Comparison of ENCODE assay signal across 1 cellular context in the genomic region with DNA sequence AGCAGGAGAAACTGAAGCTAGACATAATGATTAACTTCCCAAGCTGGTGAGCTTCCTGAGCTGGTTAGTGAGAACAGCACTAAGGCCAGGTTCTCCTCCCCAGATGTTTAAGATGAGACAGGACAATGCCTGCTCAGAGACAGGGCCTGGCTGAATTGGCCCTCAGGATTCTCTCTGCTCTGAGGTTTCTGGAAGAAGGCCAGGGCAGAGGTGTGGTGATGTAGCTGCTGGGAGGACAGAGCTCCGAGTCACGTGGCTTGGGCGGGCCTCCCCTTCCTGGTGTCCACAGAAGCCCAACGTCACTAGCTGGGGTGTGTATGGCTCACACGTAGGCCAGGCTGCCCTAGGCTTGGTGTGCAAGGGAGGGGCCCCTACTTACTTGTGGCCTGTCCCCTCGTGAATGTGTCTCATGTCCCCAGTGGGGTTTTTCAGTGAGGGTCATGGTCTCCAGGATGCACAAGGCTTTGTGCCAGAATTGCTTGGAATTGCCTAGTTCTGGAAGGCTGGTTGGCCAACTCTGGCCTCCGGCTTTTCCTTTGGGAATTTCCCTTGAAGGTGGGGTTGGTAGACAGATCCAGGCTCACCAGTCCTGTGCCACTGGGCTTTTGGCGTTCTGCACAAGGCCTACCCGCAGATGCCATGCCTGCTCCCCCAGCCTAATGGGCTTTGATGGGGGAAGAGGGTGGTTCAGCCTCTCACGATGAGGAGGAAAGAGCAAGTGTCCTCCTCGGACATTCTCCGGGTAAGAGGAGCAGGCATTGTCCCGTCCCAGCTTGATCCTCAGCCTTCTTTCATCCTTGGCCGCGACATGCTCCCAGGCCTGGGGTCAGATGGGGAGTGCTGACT.
TF ChIP-seq lines count a peak whose summit lies in the region.

No MANE protein-coding gene starts in this region.

TF ChIP-seq in HepG2, 621 proteins besides CTCF, POLR2A, EP300 and RAD21 (continued from another document and continues in another):
- TF ChIP-seq ISX (CRISPR knock-in tag; conservative IDR thresholded peaks at IDR 0.05) (no peak), RAD51 (IDR thresholded peaks at IDR 0.05; ENCODE audit: borderline replicate concordance) (peak; percentile 72; the same call in 1 of the 2 replicates), CHD2 (IDR thresholded peaks at IDR 0.05; ENCODE audit: low read depth, low read length) (no peak), MXD3 (CRISPR knock-in tag; IDR thresholded peaks at IDR 0.05) (0 out of 2 replicates have a peak, but pooled peaks have one; percentile 50), ZNF549 (CRISPR knock-in tag; IDR thresholded peaks at IDR 0.05) (no peak), ZNF777 (CRISPR knock-in tag; IDR thresholded peaks at IDR 0.05) (no peak), ZFY (CRISPR knock-in tag; IDR thresholded peaks at IDR 0.05) (peak; percentile 10; the same call in 1 of the 2 replicates), MAX (IDR thresholded peaks at IDR 0.05) (peak; percentile 30; the same call in 1 of the 2 replicates), ZNF335 (CRISPR knock-in tag; IDR thresholded peaks at IDR 0.05) (0 out of 2 replicates have a peak, but pooled peaks have one; percentile 24), ZNF280B (CRISPR knock-in tag; IDR thresholded peaks at IDR 0.05; ENCODE audit: borderline replicate concordance) (0 out of 2 replicates have a peak, but pooled peaks have one; percentile 27), SOX5 (CRISPR knock-in tag; IDR thresholded peaks at IDR 0.05; ENCODE audit: borderline replicate concordance) (no peak), IRF9 (CRISPR knock-in tag; IDR thresholded peaks at IDR 0.05; ENCODE audit: borderline replicate concordance) (0 out of 2 replicates have a peak, but pooled peaks have one; percentile 46), CENPX (CRISPR knock-in tag; IDR thresholded peaks at IDR 0.05) (no peak), ELF1 (CRISPR knock-in tag; IDR thresholded peaks at IDR 0.05) (peak; percentile 31; the same call in 1 of the 2 replicates), HNRNPL (IDR thresholded peaks at IDR 0.05; ENCODE audit: low read depth, low read length) (0 out of 2 replicates have a peak, but pooled peaks have one; percentile 16), NFRKB (IDR thresholded peaks at IDR 0.05) (no peak), TFE3 (CRISPR knock-in tag; IDR thresholded peaks at IDR 0.05) (peak; percentile 67), ZNF20 (CRISPR knock-in tag; IDR thresholded peaks at IDR 0.05) (no peak), GABPB1 (CRISPR knock-in tag; IDR thresholded peaks at IDR 0.05) (peak; percentile 41), YEATS4 (CRISPR knock-in tag; IDR thresholded peaks at IDR 0.05; ENCODE audit: borderline replicate concordance) (no peak), TEAD2 (CRISPR knock-in tag; IDR thresholded peaks at IDR 0.05) (no peak), AHDC1 (CRISPR knock-in tag; IDR thresholded peaks at IDR 0.05; ENCODE audit: borderline replicate concordance) (no peak), RFX5 (IDR thresholded peaks at IDR 0.05; ENCODE audit: low read depth, low read length) (no peak), ZNF615 (CRISPR knock-in tag; IDR thresholded peaks at IDR 0.05; ENCODE audit: borderline replicate concordance) (0 out of 2 replicates have a peak, but pooled peaks have one; percentile 51), SRY (CRISPR knock-in tag; IDR thresholded peaks at IDR 0.05) (no peak), SP140L (CRISPR knock-in tag; IDR thresholded peaks at IDR 0.05; ENCODE audit: borderline replicate concordance) (no peak), ZNF143 (CRISPR knock-in tag; IDR thresholded peaks at IDR 0.05) (no peak), ARNT (IDR thresholded peaks at IDR 0.05) (no peak), ARNTL (CRISPR knock-in tag; IDR thresholded peaks at IDR 0.05) (peak; percentile 75), ZNF546 (CRISPR knock-in tag; conservative IDR thresholded peaks at IDR 0.05) (no peak), REXO4 (CRISPR knock-in tag; IDR thresholded peaks at IDR 0.05; ENCODE audit: borderline replicate concordance) (no peak), BRF2 (CRISPR knock-in tag; IDR thresholded peaks at IDR 0.05) (no peak), HMG20A (CRISPR knock-in tag; IDR thresholded peaks at IDR 0.05; ENCODE audit: borderline replicate concordance) (0 out of 2 replicates have a peak, but pooled peaks have one; percentile 4), NAIF1 (CRISPR knock-in tag; IDR thresholded peaks at IDR 0.05; ENCODE audit: borderline replicate concordance) (no peak), NFYB (CRISPR knock-in tag; IDR thresholded peaks at IDR 0.05) (no peak), POLR2AphosphoS2 (IDR thresholded peaks at IDR 0.05; ENCODE audit: low read depth, low read length) (no peak), ZNF460 (CRISPR knock-in tag; IDR thresholded peaks at IDR 0.05; ENCODE audit: borderline replicate concordance) (no peak), HNF4G (IDR thresholded peaks at IDR 0.05; ENCODE audit: borderline replicate concordance, low read depth, low read length) (no peak), HNF4G (CRISPR knock-in tag; IDR thresholded peaks at IDR 0.05; ENCODE audit: borderline replicate concordance, low read depth) (no peak), ZNF556 (CRISPR knock-in tag; IDR thresholded peaks at IDR 0.05; ENCODE audit: borderline replicate concordance) (0 out of 2 replicates have a peak, but pooled peaks have one; percentile 33), ZNF3 (CRISPR knock-in tag; IDR thresholded peaks at IDR 0.05) (no peak)
- TF ChIP-seq, protein P1, sequence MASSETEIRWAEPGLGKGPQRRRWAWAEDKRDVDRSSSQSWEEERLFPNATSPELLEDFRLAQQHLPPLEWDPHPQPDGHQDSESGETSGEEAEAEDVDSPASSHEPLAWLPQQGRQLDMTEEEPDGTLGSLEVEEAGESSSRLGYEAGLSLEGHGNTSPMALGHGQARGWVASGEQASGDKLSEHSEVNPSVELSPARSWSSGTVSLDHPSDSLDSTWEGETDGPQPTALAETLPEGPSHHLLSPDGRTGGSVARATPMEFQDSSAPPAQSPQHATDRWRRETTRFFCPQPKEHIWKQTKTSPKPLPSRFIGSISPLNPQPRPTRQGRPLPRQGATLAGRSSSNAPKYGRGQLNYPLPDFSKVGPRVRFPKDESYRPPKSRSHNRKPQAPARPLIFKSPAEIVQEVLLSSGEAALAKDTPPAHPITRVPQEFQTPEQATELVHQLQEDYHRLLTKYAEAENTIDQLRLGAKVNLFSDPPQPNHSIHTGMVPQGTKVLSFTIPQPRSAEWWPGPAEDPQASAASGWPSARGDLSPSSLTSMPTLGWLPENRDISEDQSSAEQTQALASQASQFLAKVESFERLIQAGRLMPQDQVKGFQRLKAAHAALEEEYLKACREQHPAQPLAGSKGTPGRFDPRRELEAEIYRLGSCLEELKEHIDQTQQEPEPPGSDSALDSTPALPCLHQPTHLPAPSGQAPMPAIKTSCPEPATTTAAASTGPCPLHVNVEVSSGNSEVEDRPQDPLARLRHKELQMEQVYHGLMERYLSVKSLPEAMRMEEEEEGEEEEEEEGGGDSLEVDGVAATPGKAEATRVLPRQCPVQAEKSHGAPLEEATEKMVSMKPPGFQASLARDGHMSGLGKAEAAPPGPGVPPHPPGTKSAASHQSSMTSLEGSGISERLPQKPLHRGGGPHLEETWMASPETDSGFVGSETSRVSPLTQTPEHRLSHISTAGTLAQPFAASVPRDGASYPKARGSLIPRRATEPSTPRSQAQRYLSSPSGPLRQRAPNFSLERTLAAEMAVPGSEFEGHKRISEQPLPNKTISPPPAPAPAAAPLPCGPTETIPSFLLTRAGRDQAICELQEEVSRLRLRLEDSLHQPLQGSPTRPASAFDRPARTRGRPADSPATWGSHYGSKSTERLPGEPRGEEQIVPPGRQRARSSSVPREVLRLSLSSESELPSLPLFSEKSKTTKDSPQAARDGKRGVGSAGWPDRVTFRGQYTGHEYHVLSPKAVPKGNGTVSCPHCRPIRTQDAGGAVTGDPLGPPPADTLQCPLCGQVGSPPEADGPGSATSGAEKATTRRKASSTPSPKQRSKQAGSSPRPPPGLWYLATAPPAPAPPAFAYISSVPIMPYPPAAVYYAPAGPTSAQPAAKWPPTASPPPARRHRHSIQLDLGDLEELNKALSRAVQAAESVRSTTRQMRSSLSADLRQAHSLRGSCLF (CRISPR knock-in tag; IDR thresholded peaks at IDR 0.05; ENCODE audit: borderline replicate concordance), result no peak
- TF ChIP-seq, protein P2, sequence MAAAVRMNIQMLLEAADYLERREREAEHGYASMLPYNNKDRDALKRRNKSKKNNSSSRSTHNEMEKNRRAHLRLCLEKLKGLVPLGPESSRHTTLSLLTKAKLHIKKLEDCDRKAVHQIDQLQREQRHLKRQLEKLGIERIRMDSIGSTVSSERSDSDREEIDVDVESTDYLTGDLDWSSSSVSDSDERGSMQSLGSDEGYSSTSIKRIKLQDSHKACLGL (CRISPR knock-in tag; IDR thresholded peaks at IDR 0.05), result 0 out of 2 replicates have a peak, but pooled peaks have one; percentile 42
